ENCODE assay signal across 7 cellular contexts in genomic region chr4:53905935-53906377, GRCh38.
DNase-seq lines count a peak whose midpoint lies in the region; ATAC-seq and TF ChIP-seq lines count a peak whose summit lies in the region.

No MANE protein-coding gene starts in this region.

- H3K27ac Mint-ChIP-seq in endothelial cell (ENCODE audit: unreplicated experiment) = no peak overlapping the region

- H3K9me3 ChIP-seq in fibroblast of lung (ENCODE audit: control insufficient read depth, insufficient read depth, low read depth, low read length) (no peaks in the 10 kb centered on the region), neural cell (ENCODE audit: low read length) (no peaks in the 10 kb centered on the region)

- H3K36me3 ChIP-seq in fibroblast of lung (ENCODE audit: control insufficient read depth, insufficient read depth, low read length) = no peaks in the 10 kb centered on the region
- H3K36me3 ChIP-seq in neural cell (ENCODE audit: insufficient read depth, low read length) = no peaks in the 10 kb centered on the region

- peak overlapping the region; percentile 38 for H3K27ac ChIP-seq in fibroblast of lung (ENCODE audit: insufficient read depth, low read length)
- H3K27ac ChIP-seq in neural cell (ENCODE audit: low read length) = no peak overlapping the region

- ATAC-seq in HG03354 (IDR thresholded peaks at IDR 0.05; ENCODE audit: poor library complexity, severe bottlenecking, unreplicated experiment) (peak; percentile 48), SK-N-SH treated with all-trans-retinoic acid at 6 μM for 48 hours (peak; percentile 62)

- peak overlapping the region; percentile 99 for H3K4me2 ChIP-seq in fibroblast of lung (ENCODE audit: extremely low read depth, insufficient read depth, low read length)
- H3K4me2 ChIP-seq in neural cell (ENCODE audit: low read length) = no peak overlapping the region

- DNase-seq in GM12865 (ENCODE audit: low read depth) = peak; percentile 67
- DNase-seq in fibroblast of lung (ENCODE audit: low read depth in 2 of 2) = peak; percentile 76 to 84
- no peak for DNase-seq in endothelial cell (ENCODE audit: low spot score)
- no peak for DNase-seq in effector CD4-positive, alpha-beta T cell

- no peak for TF ChIP-seq EP300 in neural cell (conservative IDR thresholded peaks at IDR 0.05; ENCODE audit: poor library complexity, severe bottlenecking)

- H3K9ac ChIP-seq in fibroblast of lung (ENCODE audit: insufficient read depth, low read length) = no peak overlapping the region
- no peak overlapping the region for H3K9ac ChIP-seq in neural cell (ENCODE audit: low read length)

- TF ChIP-seq CTCF in GM12865 (IDR thresholded peaks at IDR 0.05; ENCODE audit: insufficient read depth, low read depth, low read length, missing control alignments) (no peak), fibroblast of lung (conservative IDR thresholded peaks at IDR 0.05 in 1 of 2, IDR thresholded peaks at IDR 0.05 in 1 of 2; ENCODE audit: low read depth in 1 of 2, low read length in 2 of 2) (no peak), neural cell (IDR thresholded peaks at IDR 0.05; ENCODE audit: poor library complexity, severe bottlenecking) (no peak), endothelial cell (IDR thresholded peaks at IDR 0.05; ENCODE audit: unreplicated experiment) (no peak)

- H3K27me3 ChIP-seq in fibroblast of lung (ENCODE audit: control insufficient read depth, insufficient read depth, low read length) = no peaks in the 10 kb centered on the region
- H3K27me3 ChIP-seq in neural cell (ENCODE audit: insufficient read depth, low read depth, low read length) = no peaks in the 10 kb centered on the region

- H3F3A ChIP-seq in neural cell (ENCODE audit: insufficient read depth, low read length, poor library complexity, severe bottlenecking) = no peaks in the 10 kb centered on the region

- no peaks in the 10 kb centered on the region for H3K36me3 Mint-ChIP-seq in endothelial cell (ENCODE audit: low read depth, unreplicated experiment)

- H4K20me1 ChIP-seq in fibroblast of lung (ENCODE audit: control insufficient read depth, extremely low read depth, insufficient read depth, low read length) (no peaks in the 10 kb centered on the region), neural cell (ENCODE audit: insufficient read depth) (no peaks in the 10 kb centered on the region)

- peaks cover 2% of the 10 kb centered on the region for H3K27me3 Mint-ChIP-seq in endothelial cell (ENCODE audit: unreplicated experiment)

- H3K4me1 Mint-ChIP-seq in endothelial cell (ENCODE audit: unreplicated experiment) = peaks cover 9% of the 10 kb centered on the region

- no peak overlapping the region for H3K4me3 Mint-ChIP-seq in endothelial cell (ENCODE audit: unreplicated experiment)

- H3K9me2 ChIP-seq in neural cell (ENCODE audit: insufficient read depth, low read length) = no peaks in the 10 kb centered on the region

- H3K79me2 ChIP-seq in fibroblast of lung (ENCODE audit: control insufficient read depth, insufficient read depth, low read length) = no peaks in the 10 kb centered on the region
- H3K79me2 ChIP-seq in neural cell (replicated peaks; ENCODE audit: insufficient read depth, low read length) = no peaks in the 10 kb centered on the region

- H3K4me3 ChIP-seq in GM12865 (ENCODE audit: low read depth, low read length) (peak overlapping the region; percentile 45), fibroblast of lung (replicated peaks in 1 of 4; ENCODE audit: control extremely low read depth in 1 of 4, insufficient read depth in 1 of 4, low read depth in 3 of 4, low read length in 4 of 4) (peak overlapping the region; percentile 28 to 65 (median 42)), neural cell (ENCODE audit: low read length) (peak overlapping the region; percentile 33)

- peak; percentile 12 for TF ChIP-seq RAD21 in neural cell (conservative IDR thresholded peaks at IDR 0.05)

- H3K9me3 Mint-ChIP-seq in endothelial cell (ENCODE audit: unreplicated experiment) = no peaks in the 10 kb centered on the region

- H3K4me1 ChIP-seq in fibroblast of lung (ENCODE audit: control insufficient read depth, extremely low read depth, insufficient read depth, low read length) = peaks cover 16% of the 10 kb centered on the region

- H2AFZ ChIP-seq in fibroblast of lung (ENCODE audit: low read length) = peak overlapping the region; percentile 35
- H2AFZ ChIP-seq in neural cell (ENCODE audit: low read depth, low read length) = no peak overlapping the region

TF ChIP-seq in SK-N-SH treated with all-trans-retinoic acid at 6 μM for 48 hours, 23 proteins besides CTCF, POLR2A, EP300 and RAD21:
- TF ChIP-seq TSHZ2 (CRISPR knock-in tag; IDR thresholded peaks at IDR 0.05) = peak; percentile 58; the same call in 1 of the 2 replicates
- TF ChIP-seq POU6F1 (CRISPR knock-in tag; IDR thresholded peaks at IDR 0.05; ENCODE audit: borderline replicate concordance, low read depth) = no peak

TF ChIP-seq in neural cell, 6 proteins besides CTCF, POLR2A, EP300 and RAD21:
- TF ChIP-seq POLR2AphosphoS5 (IDR thresholded peaks at IDR 0.05) = no peak
- no peak for TF ChIP-seq SMC3 (conservative IDR thresholded peaks at IDR 0.05; ENCODE audit: poor library complexity)
- TF ChIP-seq REST (IDR thresholded peaks at IDR 0.05; ENCODE audit: borderline replicate concordance) = no peak
- no peak for TF ChIP-seq MXI1 (conservative IDR thresholded peaks at IDR 0.05; ENCODE audit: poor library complexity, severe bottlenecking)
- TF ChIP-seq EZH2 (IDR thresholded peaks at IDR 0.05; ENCODE audit: borderline replicate concordance, insufficient read depth, low read length, poor library complexity, severe bottlenecking) = no peak
- TF ChIP-seq TAF1 (IDR thresholded peaks at IDR 0.05; ENCODE audit: low read depth) = no peak

Comparison
In these comparisons a context has a peak if more than half of its experiments do, and no peak if none do; other contexts are left out.
1. DNase-seq: peak in GM12865 (single experiment) and fibroblast of lung (2 of 2); none in endothelial cell (single experiment) and effector CD4-positive, alpha-beta T cell (single experiment).
2. Peak in every context shown above with its lines, with median percentiles within 50 percentile points of each other: H3K4me3 ChIP-seq.